18 cellular contexts compared by ENCODE assay signal in the genomic region with DNA sequence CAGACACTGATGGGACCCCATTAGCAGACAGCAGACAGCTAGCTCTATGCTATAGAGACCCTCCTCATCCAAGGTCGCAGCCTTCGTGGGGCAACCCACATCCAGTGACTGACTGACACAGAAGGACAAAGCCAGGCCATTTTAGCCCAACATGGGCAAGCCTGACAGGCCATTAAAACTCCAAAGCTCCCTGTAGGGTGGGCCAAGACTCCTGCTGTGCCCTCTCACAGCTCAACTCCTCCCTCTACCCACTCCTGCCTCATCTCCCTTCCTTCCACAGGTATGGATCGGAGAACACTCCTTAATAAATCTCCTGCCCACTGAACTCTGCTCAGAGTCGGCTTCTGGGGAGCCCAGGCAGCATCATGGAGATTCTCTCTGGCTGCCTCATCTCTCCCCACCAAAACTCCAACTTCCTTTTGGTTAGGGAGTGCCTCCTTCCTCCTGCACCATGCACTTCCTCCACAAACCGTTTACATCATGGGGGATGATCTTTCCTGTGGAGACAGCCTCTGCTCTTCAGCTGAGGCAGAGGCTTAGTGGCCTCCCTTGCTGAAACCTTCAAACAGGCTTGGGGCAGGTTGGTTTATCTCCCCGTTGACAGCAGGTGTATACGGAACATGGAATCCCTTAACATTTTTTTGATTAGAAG.
DNase-seq lines count a peak whose midpoint lies in the region; ATAC-seq and TF ChIP-seq lines count a peak whose summit lies in the region.
"Had no signal": no experiment of that assay in that cellular context is flagged by ENCODE, and none has a peak within 500 bp of the region (broad histone marks: within the 10 kb centered on the region; RNA-seq: fewer than 3 reads in every experiment).

No MANE protein-coding gene starts in this region.

- peak overlapping the region in 6 of 8 donors; percentile 17 to 87 (median 50) for H3K27ac Mint-ChIP-seq in CD8-positive, alpha-beta memory T cell
- H3K27ac Mint-ChIP-seq: nephron progenitor cell, WTC11 had no signal

- CTCF ChIA-PET in CD8-positive, alpha-beta memory T cell (lab: Charles Lee): no interaction called here

- H3K27ac ChIP-seq in CD8-positive, alpha-beta memory T cell (ENCODE audit: low read depth, low read length): no peak overlapping the region
- H3K27ac ChIP-seq in SJCRH30: peak overlapping the region; percentile 96
- H3K27ac ChIP-seq in left lung: peak overlapping the region in 1 of 2 donors; percentile 13
- H3K27ac ChIP-seq: colonic mucosa had no signal

- H3K4me3 ChIP-seq in CD8-positive, alpha-beta memory T cell (ENCODE audit: low read length): no peak overlapping the region
- H3K4me3 ChIP-seq in SJCRH30 (no peak overlapping the region), left lung (no peak overlapping the region)
- H3K4me3 ChIP-seq: colonic mucosa, lung had no signal

- H3K36me3 Mint-ChIP-seq in CD8-positive, alpha-beta memory T cell: peaks cover 8 to 62% (median 15%) of the 10 kb centered on the region in 3 donors

- no peak overlapping the region for H3K4me3 Mint-ChIP-seq in CD8-positive, alpha-beta memory T cell
- H3K4me3 Mint-ChIP-seq: nephron progenitor cell, WTC11 had no signal

- peaks cover 0 to 4% (median 0%) of the 10 kb centered on the region in 5 donors for H3K9me3 Mint-ChIP-seq in CD8-positive, alpha-beta memory T cell

- no peaks in the 10 kb centered on the region for H3K27me3 Mint-ChIP-seq in CD8-positive, alpha-beta memory T cell

- H3K9me3 ChIP-seq in CD8-positive, alpha-beta memory T cell (ENCODE audit: low read length): no peaks in the 10 kb centered on the region
- no peaks in the 10 kb centered on the region for H3K9me3 ChIP-seq in SJCRH30 (replicated peaks)
- peaks cover 0 to 4% of the 10 kb centered on the region in 2 donors for H3K9me3 ChIP-seq in left lung
- H3K9me3 ChIP-seq: colonic mucosa had no signal

- peaks cover 4% of the 10 kb centered on the region for H3K4me1 ChIP-seq in CD8-positive, alpha-beta memory T cell (ENCODE audit: insufficient read depth, low read length)
- H3K4me1 ChIP-seq in SJCRH30 (peaks cover 35% of the 10 kb centered on the region), left lung (peaks cover 0 to 9% of the 10 kb centered on the region in 2 donors)
- H3K4me1 ChIP-seq: colonic mucosa had no signal

- H3K4me1 Mint-ChIP-seq in CD8-positive, alpha-beta memory T cell: peaks cover 3 to 23% (median 7%) of the 10 kb centered on the region in 3 donors
- H3K4me1 Mint-ChIP-seq: WTC11 had no signal

- TF ChIP-seq CTCF in left lung (IDR thresholded peaks at IDR 0.05): no peak

- DNase-seq in CD1c-positive myeloid dendritic cell (ENCODE audit: extremely low spot score) (peak; percentile 36), SJCRH30 (peak; percentile 18 to 53), left lung (no peak)
- DNase-seq in CD8-positive, alpha-beta memory T cell: no peak
- DNase-seq: aorta; colonic mucosa; DMS79 treated with DMSO at 0.1 percent for 48 hours; NCI-H2029; NCI-H510A treated with DMSO at 0.1 percent for 48 hours; nephron progenitor cell; PC-3; retina; stimulated activated CD4-positive, alpha-beta T cell treated with anti-CD3 and anti-CD28 coated beads, Interleukin-15, amount 100 ng/mL, for 24 hours had no signal

- H3K27me3 ChIP-seq in CD8-positive, alpha-beta memory T cell (ENCODE audit: insufficient read depth, low read length, poor library complexity, severe bottlenecking): no peaks in the 10 kb centered on the region
- H3K27me3 ChIP-seq in SJCRH30 (no peaks in the 10 kb centered on the region), left lung (no peaks in the 10 kb centered on the region)
- H3K27me3 ChIP-seq: colonic mucosa had no signal

- H3K36me3 ChIP-seq in CD8-positive, alpha-beta memory T cell (ENCODE audit: insufficient read depth, low read length): peaks cover 7% of the 10 kb centered on the region
- no peaks in the 10 kb centered on the region for H3K36me3 ChIP-seq in SJCRH30
- peaks cover 0 to 75% of the 10 kb centered on the region in 2 donors for H3K36me3 ChIP-seq in left lung
- H3K36me3 ChIP-seq: colonic mucosa had no signal

- peak; percentile 15 for ATAC-seq in left lung
- ATAC-seq in HG03354 (IDR thresholded peaks at IDR 0.05; ENCODE audit: poor library complexity, severe bottlenecking, unreplicated experiment): no peak
- ATAC-seq in HG03521 (IDR thresholded peaks at IDR 0.05; ENCODE audit: unreplicated experiment): no peak
- no peak for ATAC-seq in HG02571 (IDR thresholded peaks at IDR 0.05; ENCODE audit: unreplicated experiment)
- ATAC-seq: PC-3, WTC11 had no signal

- POLR2A ChIA-PET in CD8-positive, alpha-beta memory T cell (lab: Charles Lee): no interaction called here

- intact Hi-C loops in left lung (cut with DNase I): no loop called here

Comparison
In these comparisons a context has a peak if more than half of its experiments do, and no peak if none do; other contexts are left out.
1. DNase-seq: peak in CD1c-positive myeloid dendritic cell (single experiment) and SJCRH30 (2 of 2); none in CD8-positive, alpha-beta memory T cell (0 of 5) and left lung (0 of 2).